8 cellular contexts compared by ENCODE assay signal in the genomic region with DNA sequence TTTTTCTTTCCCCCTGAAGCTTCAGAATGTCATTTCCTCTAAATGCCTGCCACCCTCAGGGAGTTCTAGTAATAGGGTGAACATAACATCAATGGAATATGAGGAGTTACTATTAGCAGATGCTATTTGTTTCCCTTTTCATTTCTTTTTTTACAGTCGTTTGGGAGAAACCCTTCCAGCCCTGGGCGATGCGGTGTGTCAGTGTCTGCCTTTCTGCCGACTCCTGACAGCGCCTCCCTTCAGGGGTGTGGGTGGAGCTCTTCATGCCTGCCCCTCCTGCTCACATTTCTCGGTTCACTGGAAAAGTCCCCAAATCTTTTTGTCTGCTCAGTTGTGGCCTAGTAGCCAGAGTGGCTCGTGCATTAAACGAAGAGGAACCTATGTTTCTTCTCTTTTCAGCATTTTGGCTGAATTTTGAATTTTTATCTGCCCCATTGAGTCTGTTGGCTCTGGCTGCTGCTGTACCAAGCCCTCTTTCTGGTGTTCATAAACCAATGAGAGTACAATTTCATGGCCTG.
A peak's percentile ranks its signal among the peaks of the same experiment; 100 is the strongest.
DNase-seq lines count a peak whose midpoint lies in the region; ATAC-seq and TF ChIP-seq lines count a peak whose summit lies in the region.

No MANE protein-coding gene starts in this region.

- peak; percentile 77 for ATAC-seq in HG02870 (IDR thresholded peaks at IDR 0.05; ENCODE audit: unreplicated experiment)

- H3K36me3 Mint-ChIP-seq in endothelial cell (ENCODE audit: low read depth, unreplicated experiment): no peaks in the 10 kb centered on the region

- no peaks in the 10 kb centered on the region for H3K36me3 ChIP-seq in muscle layer of colon (ENCODE audit: insufficient read depth, low read length)

- H3K4me3 ChIP-seq in muscle layer of colon (ENCODE audit: low read depth in 1 of 2, low read length in 2 of 2): peak overlapping the region in 1 of 2 donors; percentile 26

- H3K27ac Mint-ChIP-seq in endothelial cell (ENCODE audit: unreplicated experiment): peak overlapping the region; percentile 87

- H3K4me3 Mint-ChIP-seq in endothelial cell (ENCODE audit: unreplicated experiment): peak overlapping the region; percentile 26

- H3K27me3 Mint-ChIP-seq in endothelial cell (ENCODE audit: unreplicated experiment): peaks cover 4% of the 10 kb centered on the region

- H3K9me3 Mint-ChIP-seq in endothelial cell (ENCODE audit: unreplicated experiment): no peaks in the 10 kb centered on the region

- no peaks in the 10 kb centered on the region for H3K9me3 ChIP-seq in muscle layer of colon (ENCODE audit: low read length)

- peak; percentile 17 for DNase-seq in stimulated activated CD4-positive, alpha-beta T cell treated with anti-CD3 and anti-CD28 coated beads, Interleukin-4, amount 100 ng/mL, for 24 hours
- no peak for DNase-seq in stimulated activated CD4-positive, alpha-beta T cell treated with anti-CD3 and anti-CD28 coated beads, Interleukin-4, amount 100 ng/mL, for 4 hours
- peak; percentile 45 for DNase-seq in RPMI8226
- peak; percentile 31 for DNase-seq in endothelial cell (ENCODE audit: low spot score)
- no peak for DNase-seq in activated CD8-positive, alpha-beta memory T cell treated with anti-CD3 and anti-CD28 coated beads, Interleukin-2, amount 50 U/mL, for 4 hours
- no peak for DNase-seq in SIG-M5 treated with dmso at 0.1 percent for 504 hours (lab: John Stamatoyannopoulos, UW; ENCODE audit: unreplicated experiment)

- no peak overlapping the region for H3K9ac ChIP-seq in muscle layer of colon (ENCODE audit: low read length)

- H3K27me3 ChIP-seq in muscle layer of colon (ENCODE audit: control insufficient read depth in 1 of 2, insufficient read depth in 2 of 2, low read length in 2 of 2): no peaks in the 10 kb centered on the region

- no peak for TF ChIP-seq CTCF in endothelial cell (IDR thresholded peaks at IDR 0.05; ENCODE audit: unreplicated experiment)

- H3K4me1 Mint-ChIP-seq in endothelial cell (ENCODE audit: unreplicated experiment): peaks cover 82% of the 10 kb centered on the region

- peak overlapping the region; percentile 35 for H3K27ac ChIP-seq in muscle layer of colon (ENCODE audit: low read depth, low read length)

- H3K4me1 ChIP-seq in muscle layer of colon (ENCODE audit: insufficient read depth, low read length): peaks cover 29% of the 10 kb centered on the region

Comparison
In these comparisons a context has a peak if more than half of its experiments do, and no peak if none do; other contexts are left out.
1. DNase-seq: peak in stimulated activated CD4-positive, alpha-beta T cell treated with anti-CD3 and anti-CD28 coated beads, Interleukin-4, amount 100 ng/mL, for 24 hours (single experiment), RPMI8226 (single experiment) and endothelial cell (single experiment); none in stimulated activated CD4-positive, alpha-beta T cell treated with anti-CD3 and anti-CD28 coated beads, Interleukin-4, amount 100 ng/mL, for 4 hours (0 of 2), activated CD8-positive, alpha-beta memory T cell treated with anti-CD3 and anti-CD28 coated beads, Interleukin-2, amount 50 U/mL, for 4 hours (single experiment) and SIG-M5 treated with dmso at 0.1 percent for 504 hours (single experiment).